19 cellular contexts compared by ENCODE assay signal in the genomic region with DNA sequence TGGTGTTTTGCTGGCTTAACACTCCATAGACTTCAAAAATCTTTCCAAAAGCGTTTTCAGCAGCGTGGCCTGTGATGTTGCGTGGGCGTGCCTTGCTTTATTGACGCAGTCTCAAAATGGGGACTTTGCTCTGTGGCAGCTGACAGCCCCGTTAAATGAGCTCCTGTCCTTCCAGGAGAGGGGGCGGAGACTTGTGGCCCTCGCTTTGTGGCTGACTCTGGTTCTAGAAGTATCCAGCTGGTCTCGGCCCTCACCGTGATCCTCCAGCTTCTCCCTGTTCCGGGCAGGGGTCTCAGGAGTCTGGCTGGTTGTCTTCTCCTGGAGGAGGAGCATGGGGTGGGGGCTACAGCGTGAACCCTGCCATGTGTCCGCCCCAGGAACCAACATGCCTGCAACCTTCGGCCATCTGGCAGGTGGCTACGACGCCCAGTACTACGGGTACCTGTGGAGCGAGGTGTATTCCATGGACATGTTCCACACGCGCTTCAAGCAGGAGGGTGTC.
A peak's percentile ranks its signal among the peaks of the same experiment; 100 is the strongest.
DNase-seq lines count a peak whose midpoint lies in the region; ATAC-seq and TF ChIP-seq lines count a peak whose summit lies in the region.
"Had no signal": no experiment of that assay in that cellular context is flagged by ENCODE, and none has a peak within 500 bp of the region (broad histone marks: within the 10 kb centered on the region; RNA-seq: fewer than 3 reads in every experiment).

No MANE protein-coding gene starts in this region.

- H3K9ac ChIP-seq in BLaER1 = 0 out of 2 replicates have a peak overlapping the region, but pooled peaks have one; percentile 1
- peak overlapping the region; percentile 47 to 52 for H3K9ac ChIP-seq in duodenal mucosa (ENCODE audit: low read depth in 1 of 2, low read length in 2 of 2)
- H3K9ac ChIP-seq in mucosa of rectum (ENCODE audit: low read depth in 1 of 2, low read length in 2 of 2) = peak overlapping the region; percentile 47 to 67
- H3K9ac ChIP-seq: GM23248 had no signal

- H4K20me1 ChIP-seq in BLaER1 = peaks cover 21% of the 10 kb centered on the region

- H3K36me3 ChIP-seq in BLaER1 = peaks cover 89% of the 10 kb centered on the region
- H3K36me3 ChIP-seq in duodenal mucosa (ENCODE audit: control insufficient read depth in 1 of 2, insufficient read depth in 2 of 2, low read length in 2 of 2) = peaks cover 14 to 45% of the 10 kb centered on the region in 2 donors
- peaks cover 20 to 25% of the 10 kb centered on the region in 2 donors for H3K36me3 ChIP-seq in mucosa of rectum (ENCODE audit: control insufficient read depth in 2 of 2, insufficient read depth in 2 of 2, low read length in 2 of 2)

- H3K4me1 ChIP-seq in BLaER1 (peaks cover 67% of the 10 kb centered on the region), duodenal mucosa (ENCODE audit: control insufficient read depth in 1 of 2, insufficient read depth in 2 of 2, low read length in 2 of 2) (peaks cover 14 to 22% of the 10 kb centered on the region in 2 donors), mucosa of rectum (ENCODE audit: control insufficient read depth in 2 of 2, insufficient read depth in 2 of 2, low read length in 2 of 2) (peaks cover 16 to 23% of the 10 kb centered on the region in 2 donors)

- no peak for ATAC-seq in HG03439 (IDR thresholded peaks at IDR 0.05; ENCODE audit: unreplicated experiment)
- ATAC-seq: PC-3 had no signal

- in situ Hi-C loops in GM13976 (cut with MboI; ENCODE audit: low sequenced_read_pairs, unreplicated experiment) = no loop called here

- DNase-seq in GM13976 (ENCODE audit: low spot score) (peak; percentile 28), T-helper 2 cell (no peak), HPDE6-E6E7 (ENCODE audit: extremely low spot score) (no peak)
- no peak for DNase-seq in stimulated activated naive CD4-positive, alpha-beta T cell (lab: John Stamatoyannopoulos, UW)
- DNase-seq: Calu3, DMS79, GM23248, Karpas-422, MM.1S, NCI-H1105, NCI-H1694 treated with DMSO at 0.1 percent for 48 hours, NCI-H446, NCI-H748 treated with DMSO at 0.1 percent for 48 hours, PC-3 had no signal

- H3K27me3 ChIP-seq in BLaER1 (no peaks in the 10 kb centered on the region), duodenal mucosa (ENCODE audit: control insufficient read depth in 1 of 2, insufficient read depth in 2 of 2, low read length in 2 of 2) (no peaks in the 10 kb centered on the region), mucosa of rectum (ENCODE audit: control insufficient read depth in 2 of 2, insufficient read depth in 2 of 2, low read length in 2 of 2) (no peaks in the 10 kb centered on the region)

- H3K4me3 ChIP-seq in BLaER1 (no peak overlapping the region), duodenal mucosa (ENCODE audit: low read depth in 1 of 2, low read length in 2 of 2) (peak overlapping the region in 1 of 2 donors; percentile 73), mucosa of rectum (ENCODE audit: low read length in 2 of 2) (peak overlapping the region; percentile 31 to 49)
- H3K4me3 ChIP-seq: GM23248, SK-N-MC had no signal

- peak overlapping the region; percentile 76 for H3K27ac ChIP-seq in BLaER1
- peak overlapping the region; percentile 26 for H3K27ac ChIP-seq in duodenal mucosa (ENCODE audit: low read depth, low read length)
- peak overlapping the region; percentile 81 to 93 for H3K27ac ChIP-seq in mucosa of rectum (ENCODE audit: low read depth in 2 of 2, low read length in 2 of 2)
- H3K27ac ChIP-seq: GM23248, SK-N-MC had no signal

- H3K9me3 ChIP-seq in BLaER1 = no peaks in the 10 kb centered on the region
- H3K9me3 ChIP-seq in duodenal mucosa (ENCODE audit: control insufficient read depth in 1 of 2, low read length in 2 of 2) = no peaks in the 10 kb centered on the region
- H3K9me3 ChIP-seq in mucosa of rectum (ENCODE audit: control insufficient read depth in 2 of 2, low read length in 2 of 2) = no peaks in the 10 kb centered on the region

- no peak for TF ChIP-seq CTCF in GM13976 (IDR thresholded peaks at IDR 0.05; ENCODE audit: borderline replicate concordance, control extremely low read depth, extremely low read depth, insufficient read depth, missing control alignments)

- H3K4me2 ChIP-seq in BLaER1 = peak overlapping the region; percentile 83

Comparison
In these comparisons a context has a peak if more than half of its experiments do, and no peak if none do; other contexts are left out.
1. H3K27ac ChIP-seq: peak in every context shown above with its lines; median percentile 87 in mucosa of rectum; 76 in BLaER1; 26 in duodenal mucosa.
2. H3K9ac ChIP-seq: peak in every context shown above with its lines; median percentile 57 in mucosa of rectum; 50 in duodenal mucosa; 1 in BLaER1.